Comparison of ENCODE assay signal across 1 cellular context in genomic region chr16:27529962-27530361, GRCh38.
TF ChIP-seq lines count a peak whose summit lies in the region.

No MANE protein-coding gene starts in this region.

TF ChIP-seq in HepG2, 621 proteins besides CTCF, POLR2A, EP300 and RAD21:
- no peak for TF ChIP-seq ZNF460 (CRISPR knock-in tag; IDR thresholded peaks at IDR 0.05; ENCODE audit: borderline replicate concordance)
- TF ChIP-seq ATRX (CRISPR knock-in tag; IDR thresholded peaks at IDR 0.05; ENCODE audit: borderline replicate concordance) = no peak
- TF ChIP-seq ZNF644 (CRISPR knock-in tag; IDR thresholded peaks at IDR 0.05; ENCODE audit: low read depth) = no peak
- no peak for TF ChIP-seq CREB1 (IDR thresholded peaks at IDR 0.05)
- TF ChIP-seq CREB1 (CRISPR knock-in tag; IDR thresholded peaks at IDR 0.05) = no peak
- TF ChIP-seq HOXD1 (CRISPR knock-in tag; IDR thresholded peaks at IDR 0.05) = no peak
- TF ChIP-seq DDIT3 (CRISPR knock-in tag; IDR thresholded peaks at IDR 0.05) = no peak
- no peak for TF ChIP-seq ZNF367 (CRISPR knock-in tag; IDR thresholded peaks at IDR 0.05; ENCODE audit: borderline replicate concordance)
- no peak for TF ChIP-seq ZNF574 (CRISPR knock-in tag; IDR thresholded peaks at IDR 0.05)
- TF ChIP-seq NKX3-1 (CRISPR knock-in tag; IDR thresholded peaks at IDR 0.05) = no peak
- TF ChIP-seq NFE2L1 (CRISPR knock-in tag; IDR thresholded peaks at IDR 0.05; ENCODE audit: borderline replicate concordance) = no peak
- no peak for TF ChIP-seq ARID5B (CRISPR knock-in tag; IDR thresholded peaks at IDR 0.05)
